21 cellular contexts compared by ENCODE assay signal in the genomic region with DNA sequence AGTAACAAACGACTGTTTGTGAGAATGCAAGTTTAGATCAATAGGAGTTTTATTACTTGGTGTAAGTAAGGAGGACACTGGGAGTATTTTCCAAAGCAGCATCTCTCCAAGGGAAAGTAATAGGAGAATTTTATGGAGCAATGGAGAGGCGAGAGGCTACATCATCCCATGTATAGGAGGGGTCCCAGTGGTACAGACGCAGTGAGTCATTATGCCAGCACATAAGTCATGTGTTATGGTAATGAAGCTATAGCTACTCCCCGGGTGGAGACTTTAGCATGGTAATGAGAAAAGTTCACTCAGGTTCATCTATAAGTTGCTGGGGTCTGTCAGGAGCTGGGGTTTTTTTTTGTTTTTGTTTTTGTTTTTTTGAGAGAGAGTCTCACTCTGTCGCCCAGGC. TPM values are rescaled to one million over a fixed set of nuclear protein-coding genes. Genes with fewer than 3 reads are reported as not detected.
DNase-seq lines count a peak whose midpoint lies in the region; ATAC-seq and TF ChIP-seq lines count a peak whose summit lies in the region.
"Had no signal": no experiment of that assay in that cellular context is flagged by ENCODE, and none has a peak within 500 bp of the region (broad histone marks: within the 10 kb centered on the region; RNA-seq: fewer than 3 reads in every experiment).

No MANE protein-coding gene starts in this region.

- H3K27ac ChIP-seq in MM.1S (ENCODE audit: low read length) = no peak overlapping the region
- H3K27ac ChIP-seq: BLaER1 treated with 17β-estradiol and CSF1 and Interleukin-3, amounts not matched to agents 10 nM and 100 nM; HL-60; PC-9; SJSA1 had no signal

- CTCF ChIA-PET in WTC11 (lab: Charles Lee) = no interaction called here

- peaks cover 28% of the 10 kb centered on the region for H3K36me3 Mint-ChIP-seq in activated naive CD4-positive, alpha-beta T cell treated with anti-CD3 and anti-CD28 coated beads, Interleukin-2, amount 50 U/mL, for 24 hours
- H3K36me3 Mint-ChIP-seq in WTC11 (peaks cover 20% of the 10 kb centered on the region), type B pancreatic cell (peaks cover 38% of the 10 kb centered on the region)
- peaks cover 29% of the 10 kb centered on the region for H3K36me3 Mint-ChIP-seq in natural killer cell treated with Interleukin-12 subunit alpha and Interleukin-12 subunit beta and Interleukin-15 and Interleukin-18, amount 100 ng/mL, for 72 hours

- peaks cover 11% of the 10 kb centered on the region for H3F3A ChIP-seq in MM.1S (ENCODE audit: insufficient read depth, low read length)

- H3K36me3 ChIP-seq in MM.1S (replicated peaks; ENCODE audit: insufficient read depth, low read length) = no peaks in the 10 kb centered on the region; the same call in 1 of the 2 replicates
- H3K36me3 ChIP-seq: SJSA1 had no signal

- peak; percentile 67 for ATAC-seq in WTC11
- ATAC-seq in natural killer cell treated with Interleukin-12 subunit alpha and Interleukin-12 subunit beta and Interleukin-15 and Interleukin-18, amount 100 ng/mL, for 72 hours = no peak
- ATAC-seq: HCT116, K562 had no signal

- no peak for TF ChIP-seq CTCF in WTC11 (IDR thresholded peaks at IDR 0.05)
- TF ChIP-seq CTCF in type B pancreatic cell (conservative IDR thresholded peaks at IDR 0.05) = no peak
- TF ChIP-seq CTCF in MM.1S (IDR thresholded peaks at IDR 0.05; ENCODE audit: low read length) = no peak

- peaks cover 12% of the 10 kb centered on the region for H3K9me3 Mint-ChIP-seq in activated naive CD4-positive, alpha-beta T cell treated with anti-CD3 and anti-CD28 coated beads, Interleukin-2, amount 50 U/mL, for 24 hours
- H3K9me3 Mint-ChIP-seq in WTC11 (peaks cover 12% of the 10 kb centered on the region), type B pancreatic cell (peaks cover 18% of the 10 kb centered on the region)
- peaks cover 5% of the 10 kb centered on the region for H3K9me3 Mint-ChIP-seq in natural killer cell treated with Interleukin-12 subunit alpha and Interleukin-12 subunit beta and Interleukin-15 and Interleukin-18, amount 100 ng/mL, for 72 hours

- no peak overlapping the region for H3K27ac Mint-ChIP-seq in activated naive CD4-positive, alpha-beta T cell treated with anti-CD3 and anti-CD28 coated beads, Interleukin-2, amount 50 U/mL, for 24 hours
- H3K27ac Mint-ChIP-seq in WTC11 = no peak overlapping the region; the same call in 1 of the 2 replicates
- no peak overlapping the region for H3K27ac Mint-ChIP-seq in type B pancreatic cell
- no peak overlapping the region for H3K27ac Mint-ChIP-seq in natural killer cell treated with Interleukin-12 subunit alpha and Interleukin-12 subunit beta and Interleukin-15 and Interleukin-18, amount 100 ng/mL, for 72 hours

- H3K4me1 Mint-ChIP-seq in activated naive CD4-positive, alpha-beta T cell treated with anti-CD3 and anti-CD28 coated beads, Interleukin-2, amount 50 U/mL, for 24 hours = peaks cover 40% of the 10 kb centered on the region
- H3K4me1 Mint-ChIP-seq in WTC11 = peaks cover 33% of the 10 kb centered on the region
- H3K4me1 Mint-ChIP-seq in type B pancreatic cell (ENCODE audit: unreplicated experiment) = peaks cover 25% of the 10 kb centered on the region
- H3K4me1 Mint-ChIP-seq in natural killer cell treated with Interleukin-12 subunit alpha and Interleukin-12 subunit beta and Interleukin-15 and Interleukin-18, amount 100 ng/mL, for 72 hours (ENCODE audit: low read depth in 2 of 2) = peaks cover 30 to 34% of the 10 kb centered on the region in 2 donors

- no peaks in the 10 kb centered on the region for H3K9me3 ChIP-seq in MM.1S (replicated peaks; ENCODE audit: insufficient read depth, low read length)
- H3K9me3 ChIP-seq: SJSA1 had no signal

- no peak overlapping the region for H2AFZ ChIP-seq in MM.1S (ENCODE audit: low read length)
- H2AFZ ChIP-seq: PC-9 had no signal

- no peaks in the 10 kb centered on the region for H3K9me2 ChIP-seq in MM.1S (replicated peaks; ENCODE audit: insufficient read depth, low read length)

- H3K79me2 ChIP-seq in MM.1S (ENCODE audit: low read length) = peaks cover 72% of the 10 kb centered on the region

- H3K4me3 ChIP-seq in MM.1S (ENCODE audit: low read length) = no peak overlapping the region
- H3K4me3 ChIP-seq: BLaER1 treated with 17β-estradiol and CSF1 and Interleukin-3, amounts not matched to agents 10 nM and 100 nM; K562; PC-9; SJSA1 had no signal

- DNase-seq in activated naive CD4-positive, alpha-beta T cell treated with Interleukin-2 at 50 U/mL for 16 hours = no peak
- no peak for DNase-seq in WTC11 (ENCODE audit: low spot score)
- DNase-seq in iPS-NIHi11 (ENCODE audit: low spot score) = peak; percentile 15
- DNase-seq in type B pancreatic cell (ENCODE audit: extremely low spot score, unreplicated experiment) = no peak
- DNase-seq in globus pallidus (ENCODE audit: low spot score) = no peak
- DNase-seq in natural killer cell treated with Interleukin-12 subunit alpha and Interleukin-12 subunit beta and Interleukin-15 and Interleukin-18, amount 100 ng/mL, for 72 hours (ENCODE audit: low spot score) = no peak
- DNase-seq in MM.1S = no peak
- DNase-seq: 8988T, COR-L47, DMS153, NCI-H1436 treated with DMSO at 0.1 percent for 48 hours, NCI-H2081, NCI-H510A treated with DMSO at 0.1 percent for 48 hours, NCI-H82, PC-9 had no signal

- H3K4me2 ChIP-seq in MM.1S (ENCODE audit: low read depth, low read length) = no peak overlapping the region
- H3K4me2 ChIP-seq: BLaER1 treated with 17β-estradiol and CSF1 and Interleukin-3, amounts not matched to agents 10 nM and 100 nM; PC-9 had no signal

- no peaks in the 10 kb centered on the region for H3K27me3 Mint-ChIP-seq in activated naive CD4-positive, alpha-beta T cell treated with anti-CD3 and anti-CD28 coated beads, Interleukin-2, amount 50 U/mL, for 24 hours
- peaks cover 3% of the 10 kb centered on the region; the same call in 1 of the 2 replicates for H3K27me3 Mint-ChIP-seq in WTC11 (ENCODE audit: low read depth)
- H3K27me3 Mint-ChIP-seq in type B pancreatic cell = no peaks in the 10 kb centered on the region
- H3K27me3 Mint-ChIP-seq in natural killer cell treated with Interleukin-12 subunit alpha and Interleukin-12 subunit beta and Interleukin-15 and Interleukin-18, amount 100 ng/mL, for 72 hours = no peaks in the 10 kb centered on the region

- no peaks in the 10 kb centered on the region for H3K27me3 ChIP-seq in MM.1S (replicated peaks; ENCODE audit: insufficient read depth, low read length)
- H3K27me3 ChIP-seq: BLaER1 treated with 17β-estradiol and CSF1 and Interleukin-3, amounts not matched to agents 10 nM and 100 nM; SJSA1 had no signal

- no peaks in the 10 kb centered on the region for H4K20me1 ChIP-seq in MM.1S (ENCODE audit: insufficient read depth, low read length)

- no peak overlapping the region for H3K9ac ChIP-seq in MM.1S (ENCODE audit: low read length)
- H3K9ac ChIP-seq: BLaER1 treated with 17β-estradiol and CSF1 and Interleukin-3, amounts not matched to agents 10 nM and 100 nM had no signal

- peak overlapping the region; percentile 2 for H3K4me3 Mint-ChIP-seq in activated naive CD4-positive, alpha-beta T cell treated with anti-CD3 and anti-CD28 coated beads, Interleukin-2, amount 50 U/mL, for 24 hours
- no peak overlapping the region for H3K4me3 Mint-ChIP-seq in WTC11
- H3K4me3 Mint-ChIP-seq in type B pancreatic cell = peak overlapping the region; percentile 26
- H3K4me3 Mint-ChIP-seq in natural killer cell treated with Interleukin-12 subunit alpha and Interleukin-12 subunit beta and Interleukin-15 and Interleukin-18, amount 100 ng/mL, for 72 hours = no peak overlapping the region

- POLR2A ChIA-PET in WTC11 (lab: Charles Lee) = interaction anchor here (2.0 kb wide), 1 partner anchor 169 kb away, joined by 4 read pairs; a partner anchor contains a TSS

- peaks cover 13% of the 10 kb centered on the region for H3K4me1 ChIP-seq in MM.1S (ENCODE audit: low read length)

TF ChIP-seq in WTC11, 78 proteins besides CTCF, POLR2A, EP300 and RAD21 (continues in another document):
- TF ChIP-seq ZNF396 (CRISPR knock-in tag; IDR thresholded peaks at IDR 0.05; ENCODE audit: borderline replicate concordance) = no peak
- TF ChIP-seq SP1 (CRISPR knock-in tag; conservative IDR thresholded peaks at IDR 0.05) = no peak
- TF ChIP-seq TCF7 (CRISPR knock-in tag; IDR thresholded peaks at IDR 0.05; ENCODE audit: low read depth) = no peak
- no peak for TF ChIP-seq NFATC4 (CRISPR knock-in tag; IDR thresholded peaks at IDR 0.05)
- TF ChIP-seq, protein P1, sequence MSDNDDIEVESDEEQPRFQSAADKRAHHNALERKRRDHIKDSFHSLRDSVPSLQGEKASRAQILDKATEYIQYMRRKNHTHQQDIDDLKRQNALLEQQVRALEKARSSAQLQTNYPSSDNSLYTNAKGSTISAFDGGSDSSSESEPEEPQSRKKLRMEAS (CRISPR knock-in tag; IDR thresholded peaks at IDR 0.05) = no peak

RNA-seq across cellular contexts. Expression of a gene that starts 29.5 kb away (rescaled TPM):
- total RNA-seq in WTC11 (2021) (20.3 to 27.7 TPM (median 26.0 TPM) in 3 replicates), type B pancreatic cell (ENCODE audit: low replicate concordance) (24.8 and 41.5 TPM in 2 replicates)
- 10 to 100 TPM; 25.2 to 33.3 TPM for total RNA-seq in natural killer cell treated with Interleukin-12 subunit alpha and Interleukin-12 subunit beta and Interleukin-15 and Interleukin-18, amount 100 ng/mL, for 72 hours

RNA-seq across cellular contexts. Expression of a gene that starts 48.0 kb away (rescaled TPM):
- 8.3 to 9.4 TPM (median 8.9 TPM) in 3 replicates for total RNA-seq in WTC11 (2021)
- total RNA-seq in type B pancreatic cell (ENCODE audit: low replicate concordance) = 9.7 and 17.2 TPM in 2 replicates
- 1 to 10 TPM; 1.9 to 4.9 TPM for total RNA-seq in natural killer cell treated with Interleukin-12 subunit alpha and Interleukin-12 subunit beta and Interleukin-15 and Interleukin-18, amount 100 ng/mL, for 72 hours
- total RNA-seq: K562 had no signal

Comparison
In these comparisons a context has a peak if more than half of its experiments do, and no peak if none do; other contexts are left out.
1. H3K4me3 Mint-ChIP-seq: peak in activated naive CD4-positive, alpha-beta T cell treated with anti-CD3 and anti-CD28 coated beads, Interleukin-2, amount 50 U/mL, for 24 hours (single experiment) and type B pancreatic cell (single experiment); none in WTC11 (single experiment) and natural killer cell treated with Interleukin-12 subunit alpha and Interleukin-12 subunit beta and Interleukin-15 and Interleukin-18, amount 100 ng/mL, for 72 hours (single experiment).